ENCODE assay signal across 8 cellular contexts in genomic region chr4:143381171-143382118, GRCh38.
DNase-seq lines count a peak whose midpoint lies in the region; ATAC-seq lines count a peak whose summit lies in the region.

No MANE protein-coding gene starts in this region.

- H3K36me3 Mint-ChIP-seq in stimulated activated memory B cell treated with anti-CD40 and anti-IgM and Interleukin-4, amounts not matched to agents 10 μg/mL and 1 μg/mL and 100 μg/mL, for 72 hours, result no peaks in the 10 kb centered on the region

- peak overlapping the region; percentile 32 for H3K27ac Mint-ChIP-seq in stimulated activated memory B cell treated with anti-CD40 and anti-IgM and Interleukin-4, amounts not matched to agents 10 μg/mL and 1 μg/mL and 100 μg/mL, for 72 hours

- no peak overlapping the region for H3K4me3 Mint-ChIP-seq in stimulated activated memory B cell treated with anti-CD40 and anti-IgM and Interleukin-4, amounts not matched to agents 10 μg/mL and 1 μg/mL and 100 μg/mL, for 72 hours

- DNase-seq in amygdala (lab: John Stamatoyannopoulos, UW), result peak in 36 of 56 donors; percentile 6 to 84 (median 46)
- peak; percentile 91 for DNase-seq in iris pigment epithelial cell (ENCODE audit: low read depth)
- DNase-seq in stimulated activated CD4-positive, alpha-beta T cell treated with anti-CD3 and anti-CD28 coated beads, Interleukin-2, amount 100 ng/mL, for 48 hours, result no peak
- no peak for DNase-seq in NCI-H510A treated with DMSO at 0.1 percent for 48 hours (lab: John Stamatoyannopoulos, UW)
- DNase-seq in germinal center (ENCODE audit: low spot score), result no peak

- peaks cover 46% of the 10 kb centered on the region for H3K4me1 Mint-ChIP-seq in stimulated activated memory B cell treated with anti-CD40 and anti-IgM and Interleukin-4, amounts not matched to agents 10 μg/mL and 1 μg/mL and 100 μg/mL, for 72 hours

- no peaks in the 10 kb centered on the region for H3K27me3 Mint-ChIP-seq in stimulated activated memory B cell treated with anti-CD40 and anti-IgM and Interleukin-4, amounts not matched to agents 10 μg/mL and 1 μg/mL and 100 μg/mL, for 72 hours

- H3K9me3 Mint-ChIP-seq in stimulated activated memory B cell treated with anti-CD40 and anti-IgM and Interleukin-4, amounts not matched to agents 10 μg/mL and 1 μg/mL and 100 μg/mL, for 72 hours, result no peaks in the 10 kb centered on the region

- ATAC-seq in GM18909 (IDR thresholded peaks at IDR 0.05; ENCODE audit: poor library complexity, unreplicated experiment) (peak; percentile 59), HG03066 (IDR thresholded peaks at IDR 0.05; ENCODE audit: low read depth, unreplicated experiment) (peak; percentile 44)
- no peak for ATAC-seq in stimulated activated memory B cell treated with anti-CD40 and anti-IgM and Interleukin-4, amounts not matched to agents 10 μg/mL and 1 μg/mL and 100 μg/mL, for 72 hours

Comparison
In these comparisons a context has a peak if more than half of its experiments do, and no peak if none do; other contexts are left out.
1. DNase-seq: peak in amygdala (36 of 56) and iris pigment epithelial cell (single experiment); none in stimulated activated CD4-positive, alpha-beta T cell treated with anti-CD3 and anti-CD28 coated beads, Interleukin-2, amount 100 ng/mL, for 48 hours (0 of 2), NCI-H510A treated with DMSO at 0.1 percent for 48 hours (single experiment) and germinal center (single experiment).